Comparison of ENCODE assay signal across 10 cellular contexts in genomic region chr15:41561777-41562145, GRCh38. TPM values are rescaled to one million over a fixed set of nuclear protein-coding genes. Genes with fewer than 3 reads are reported as not detected.
A peak's percentile ranks its signal among the peaks of the same experiment; 100 is the strongest.
DNase-seq lines count a peak whose midpoint lies in the region; ATAC-seq and TF ChIP-seq lines count a peak whose summit lies in the region.
"Had no signal": no experiment of that assay in that cellular context is flagged by ENCODE, and none has a peak within 500 bp of the region (broad histone marks: within the 10 kb centered on the region; RNA-seq: fewer than 3 reads in every experiment).

No MANE protein-coding gene starts in this region.

- H4K20me1 ChIP-seq in hepatocyte (ENCODE audit: insufficient read depth, poor library complexity, severe bottlenecking) = no peaks in the 10 kb centered on the region

- H3K9me3 Mint-ChIP-seq in immature natural killer cell = no peaks in the 10 kb centered on the region

- H3K27ac ChIP-seq in brain microvascular endothelial cell (no peak overlapping the region), hepatocyte (peak overlapping the region; percentile 92), psoas muscle (no peak overlapping the region), colonic mucosa (no peak overlapping the region)
- H3K27ac ChIP-seq: suprapubic skin had no signal

- peak overlapping the region; percentile 43 for H3K4me2 ChIP-seq in hepatocyte

- H3K9ac ChIP-seq in colonic mucosa (ENCODE audit: low read depth in 2 of 2, low read length in 2 of 2) = no peak overlapping the region

- H3K4me3 Mint-ChIP-seq in immature natural killer cell = peak overlapping the region in 1 of 5 donors; percentile 21

- in situ Hi-C loops in brain microvascular endothelial cell (cut with HindIII; ENCODE audit: low pct_ligation_motif_present, low sequenced_read_pairs) = no loop called here

- peak; percentile 57 for TF ChIP-seq CTCF in brain microvascular endothelial cell (IDR thresholded peaks at IDR 0.05; ENCODE audit: low read depth, low read length, missing control alignments)
- TF ChIP-seq CTCF in hepatocyte (IDR thresholded peaks at IDR 0.05; ENCODE audit: poor library complexity) = no peak
- TF ChIP-seq CTCF in psoas muscle (IDR thresholded peaks at IDR 0.05) = no peak
- no peak for TF ChIP-seq CTCF in colonic mucosa (IDR thresholded peaks at IDR 0.05)

- DNase-seq in ELF-1 (ENCODE audit: low read depth, low spot score) (peak; percentile 74), brain microvascular endothelial cell (peak; percentile 43), hepatocyte (ENCODE audit: low spot score) (no peak), psoas muscle (peak; percentile 57 to 87), GF-D8 (lab: John Stamatoyannopoulos, UW) (no peak), immature natural killer cell (no peak), colonic mucosa (no peak)
- no peak for DNase-seq in activated CD8-positive, alpha-beta memory T cell treated with anti-CD3 and anti-CD28 coated beads for 24 hours
- DNase-seq: NK-92 treated with Interleukin-12 subunit alpha and Interleukin-12 subunit beta, amount 100 ng/mL, for 24 hours had no signal

- intact Hi-C loops in psoas muscle (cut with DNase I) = no loop called here
- intact Hi-C loops in colonic mucosa (cut with DNase I) = no loop called here

- H3K4me1 Mint-ChIP-seq in immature natural killer cell = peaks cover 19% of the 10 kb centered on the region in 2 donors

- peaks cover 10 to 18% (median 13%) of the 10 kb centered on the region in 3 donors for H3K27me3 Mint-ChIP-seq in immature natural killer cell (ENCODE audit: low read depth in 3 of 3)

- H3K4me3 ChIP-seq in brain microvascular endothelial cell (ENCODE audit: low read depth, low read length) (no peak overlapping the region), hepatocyte (no peak overlapping the region), psoas muscle (no peak overlapping the region), colonic mucosa (no peak overlapping the region)
- H3K4me3 ChIP-seq: suprapubic skin had no signal

- no peaks in the 10 kb centered on the region for H3K9me2 ChIP-seq in hepatocyte (replicated peaks; ENCODE audit: insufficient read depth)

- no peaks in the 10 kb centered on the region for H3K27me3 ChIP-seq in brain microvascular endothelial cell (replicated peaks)
- H3K27me3 ChIP-seq in hepatocyte = no peaks in the 10 kb centered on the region
- H3K27me3 ChIP-seq in psoas muscle (ENCODE audit: insufficient read depth in 3 of 3, low read length in 2 of 3) = peaks cover 0 to 1% (median 0%) of the 10 kb centered on the region in 3 donors
- no peaks in the 10 kb centered on the region for H3K27me3 ChIP-seq in colonic mucosa
- H3K27me3 ChIP-seq: suprapubic skin had no signal

- H3K79me2 ChIP-seq in hepatocyte = peaks cover 23% of the 10 kb centered on the region

- H3K4me1 ChIP-seq in hepatocyte (ENCODE audit: insufficient read depth) (peaks cover 75% of the 10 kb centered on the region), psoas muscle (peaks cover 6% of the 10 kb centered on the region), colonic mucosa (no peaks in the 10 kb centered on the region)

- H3K9me3 ChIP-seq in hepatocyte (ENCODE audit: low read depth) (no peaks in the 10 kb centered on the region), psoas muscle (no peaks in the 10 kb centered on the region), colonic mucosa (no peaks in the 10 kb centered on the region)
- H3K9me3 ChIP-seq: suprapubic skin had no signal

- no peak overlapping the region for H3K27ac Mint-ChIP-seq in immature natural killer cell

- H3K36me3 ChIP-seq in brain microvascular endothelial cell (replicated peaks) = no peaks in the 10 kb centered on the region
- no peaks in the 10 kb centered on the region for H3K36me3 ChIP-seq in hepatocyte (replicated peaks; ENCODE audit: insufficient read depth, low read depth)
- no peaks in the 10 kb centered on the region for H3K36me3 ChIP-seq in psoas muscle (ENCODE audit: insufficient read depth in 1 of 2, low read depth in 1 of 2)
- no peaks in the 10 kb centered on the region for H3K36me3 ChIP-seq in colonic mucosa

- peak in 2 of 4 donors; percentile 24 to 50 for ATAC-seq in psoas muscle

- no peaks in the 10 kb centered on the region for H3K36me3 Mint-ChIP-seq in immature natural killer cell

- H2AFZ ChIP-seq in hepatocyte = no peak overlapping the region

- 56% methylated on average over 3 of the region's 3 CpGs for WGBS in hepatocyte (ENCODE audit: low lambda C conversion rate, missing lambda C conversion rate)
- 58 to 68% (median 65%) methylated on average over 3 of the region's 3 CpGs for WGBS in psoas muscle, 3 donors

RNA-seq across cellular contexts. Expression of gene TYRO3, which starts 2.7 kb away (rescaled TPM):
- total RNA-seq in hepatocyte = 65.8 and 71.0 TPM in 2 replicates
- polyA plus RNA-seq in hepatocyte = 99.8 and 109 TPM in 2 replicates
- total RNA-seq in psoas muscle = 1 to 10 TPM; 1.6 to 5.6 (median 2.4) TPM
- 1 to 10 TPM; 4.6 to 5.8 (median 4.8) TPM for polyA plus RNA-seq in psoas muscle
- polyA plus RNA-seq in immature natural killer cell = under 1 TPM in 2 of 3 donors, not detected in 1; 0.38 to 0.95 TPM
- total RNA-seq in colonic mucosa = 1 to 10 TPM; 3.2 to 6.0 TPM

RNA-seq across cellular contexts. Expression of gene RPAP1, which starts 17.7 kb away (rescaled TPM):
- total RNA-seq in hepatocyte (15.9 and 16.3 TPM in 2 replicates), psoas muscle (10 to 100 TPM; 36.9 to 43.7 (median 40.9) TPM), colonic mucosa (10 to 100 TPM; 21.7 to 53.8 TPM)
- polyA plus RNA-seq in hepatocyte (26.5 and 29.3 TPM in 2 replicates), psoas muscle (10 to 100 TPM; 16.6 to 33.8 (median 31.7) TPM), immature natural killer cell (10 to 100 TPM in 1 of 3 donors, 1 to 10 TPM in 2; 3.7 to 15.0 (median 4.9) TPM)

RNA-seq across cellular contexts. Expression of gene LTK, which starts 48.1 kb away (rescaled TPM):
- total RNA-seq in hepatocyte (0.83 and 1.6 TPM in 2 replicates), psoas muscle (1 to 10 TPM in 1 of 4 donors, under 1 TPM in 3; 0.13 to 1.1 (median 0.18) TPM), colonic mucosa (1 to 10 TPM; 6.9 to 8.2 TPM)
- polyA plus RNA-seq in hepatocyte (1.1 and 1.2 TPM in 2 replicates), psoas muscle (under 1 TPM in 2 of 3 donors, not detected in 1; 0.05 to 0.12 TPM), immature natural killer cell (under 1 TPM in 1 of 3 donors, not detected in 2; 0.48 TPM)

Comparison
In these comparisons a context has a peak if more than half of its experiments do, and no peak if none do; other contexts are left out.
1. DNase-seq: peak in ELF-1 (single experiment), brain microvascular endothelial cell (single experiment) and psoas muscle (2 of 2); none in hepatocyte (single experiment), GF-D8 (single experiment), immature natural killer cell (0 of 3), activated CD8-positive, alpha-beta memory T cell treated with anti-CD3 and anti-CD28 coated beads for 24 hours (single experiment) and colonic mucosa (single experiment).